Comparison of ENCODE assay signal across 20 cellular contexts in the genomic region with DNA sequence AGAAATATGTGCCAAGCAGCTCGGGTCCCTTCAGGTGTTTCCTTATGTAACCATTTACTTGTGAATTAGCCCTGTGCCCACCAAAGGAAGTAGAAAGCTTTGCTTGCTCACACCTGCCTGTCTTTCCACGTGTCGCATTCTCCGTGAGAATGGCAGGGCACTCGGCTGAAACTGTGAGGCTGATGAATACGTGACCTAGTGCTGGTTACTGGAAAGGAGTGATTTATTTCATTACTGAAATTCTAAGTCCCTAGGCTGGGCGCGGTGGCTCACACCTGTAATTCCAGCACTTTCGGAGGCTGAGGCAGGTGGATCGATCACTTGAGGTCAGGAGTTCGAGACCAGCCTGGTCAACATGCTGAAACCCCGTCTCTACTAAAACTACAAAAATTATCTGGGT. TPM values are rescaled to one million over a fixed set of nuclear protein-coding genes. Genes with fewer than 3 reads are reported as not detected.
DNase-seq lines count a peak whose midpoint lies in the region; ATAC-seq and TF ChIP-seq lines count a peak whose summit lies in the region.
"Had no signal": no experiment of that assay in that cellular context is flagged by ENCODE, and none has a peak within 500 bp of the region (broad histone marks: within the 10 kb centered on the region; RNA-seq: fewer than 3 reads in every experiment).

No MANE protein-coding gene starts in this region.

- no peaks in the 10 kb centered on the region for H4K20me1 ChIP-seq in BLaER1

- CTCF ChIA-PET in activated CD4-positive, alpha-beta T cell treated with anti-CD3 and anti-CD28 coated beads for 36 hours (lab: Charles Lee), result interaction anchor here (0.8 to 1.0 kb wide), 3 partner anchors 37 to 396 kb away, joined by 3 read pairs; no protein-coding TSS in a partner anchor

- H3K9ac ChIP-seq in BLaER1, result no peak overlapping the region

- no peaks in the 10 kb centered on the region for H3K27me3 ChIP-seq in BLaER1

- H3K9me3 Mint-ChIP-seq in activated CD4-positive, alpha-beta T cell treated with anti-CD3 and anti-CD28 coated beads for 36 hours (ENCODE audit: low read depth), result no peaks in the 10 kb centered on the region
- no peaks in the 10 kb centered on the region for H3K9me3 Mint-ChIP-seq in activated T-helper 17 cell treated with anti-CD3 and anti-CD28 coated beads, Interleukin-2, amount 50 U/mL, for 72 hours
- H3K9me3 Mint-ChIP-seq: CD8-positive, alpha-beta T cell; HFFc6 had no signal

- H3K4me3 Mint-ChIP-seq in activated CD4-positive, alpha-beta T cell treated with anti-CD3 and anti-CD28 coated beads for 36 hours, result no peak overlapping the region
- no peak overlapping the region for H3K4me3 Mint-ChIP-seq in activated T-helper 17 cell treated with anti-CD3 and anti-CD28 coated beads, Interleukin-2, amount 50 U/mL, for 72 hours
- H3K4me3 Mint-ChIP-seq: CD8-positive, alpha-beta T cell; HFFc6 had no signal

- no peaks in the 10 kb centered on the region for H3K27me3 Mint-ChIP-seq in activated CD4-positive, alpha-beta T cell treated with anti-CD3 and anti-CD28 coated beads for 36 hours
- H3K27me3 Mint-ChIP-seq in activated T-helper 17 cell treated with anti-CD3 and anti-CD28 coated beads, Interleukin-2, amount 50 U/mL, for 72 hours, result peaks cover 3% of the 10 kb centered on the region

- peak overlapping the region; percentile 76 for H3K4me2 ChIP-seq in BLaER1
- H3K4me2 ChIP-seq: A549 had no signal

- POLR2A ChIA-PET in activated CD4-positive, alpha-beta T cell treated with anti-CD3 and anti-CD28 coated beads for 36 hours (lab: Charles Lee), result no interaction called here

- no peak for ATAC-seq in activated CD4-positive, alpha-beta T cell treated with anti-CD3 and anti-CD28 coated beads for 36 hours
- ATAC-seq in activated T-helper 17 cell treated with anti-CD3 and anti-CD28 coated beads, Interleukin-2, amount 50 U/mL, for 72 hours (replicated peaks), result peak; percentile 79
- no peak for ATAC-seq in GM19397 (IDR thresholded peaks at IDR 0.05; ENCODE audit: unreplicated experiment)
- ATAC-seq: A549; CD8-positive, alpha-beta T cell; HCT116 had no signal

- no peaks in the 10 kb centered on the region for H3K9me3 ChIP-seq in BLaER1
- H3K9me3 ChIP-seq: A549 had no signal

- H3K27ac Mint-ChIP-seq in activated CD4-positive, alpha-beta T cell treated with anti-CD3 and anti-CD28 coated beads for 36 hours, result no peak overlapping the region
- H3K27ac Mint-ChIP-seq in activated T-helper 17 cell treated with anti-CD3 and anti-CD28 coated beads, Interleukin-2, amount 50 U/mL, for 72 hours, result no peak overlapping the region
- H3K27ac Mint-ChIP-seq: CD8-positive, alpha-beta T cell; HFFc6 had no signal

- no peak overlapping the region for H3K4me3 ChIP-seq in BLaER1
- H3K4me3 ChIP-seq: A549 had no signal

- no peaks in the 10 kb centered on the region for H3K36me3 ChIP-seq in BLaER1

- H3K27ac ChIP-seq in BLaER1, result no peak overlapping the region
- H3K27ac ChIP-seq: 22Rv1, A549, HL-60 had no signal

- peaks cover 52% of the 10 kb centered on the region for H3K4me1 ChIP-seq in BLaER1
- H3K4me1 ChIP-seq: A549 had no signal

- no peak for TF ChIP-seq POLR2A in erythroblast (IDR thresholded peaks at IDR 0.05; ENCODE audit: low read length)

- DNase-seq in activated CD4-positive, alpha-beta T cell treated with anti-CD3 and anti-CD28 coated beads for 36 hours, result peak; percentile 18
- DNase-seq in activated CD4-positive, alpha-beta T cell treated with anti-CD3 and anti-CD28 coated beads, Interleukin-2, amount 50 U/mL, for 1 hour, result no peak
- DNase-seq in mesenteric fat pad (ENCODE audit: low spot score), result peak; percentile 51
- DNase-seq in activated naive CD4-positive, alpha-beta T cell treated with anti-CD3 and anti-CD28 coated beads, Interleukin-2, amount 50 U/mL, for 16 hours, result no peak
- DNase-seq in erythroblast (lab: John Stamatoyannopoulos, UW), result no peak
- DNase-seq: AML-193; Calu3; CD8-positive, alpha-beta T cell; DMS79 treated with DMSO at 0.1 percent for 48 hours; GOT3; H7; HFFc6 had no signal

- H3K4me1 Mint-ChIP-seq in activated CD4-positive, alpha-beta T cell treated with anti-CD3 and anti-CD28 coated beads for 36 hours, result no peaks in the 10 kb centered on the region
- H3K4me1 Mint-ChIP-seq in activated T-helper 17 cell treated with anti-CD3 and anti-CD28 coated beads, Interleukin-2, amount 50 U/mL, for 72 hours, result no peaks in the 10 kb centered on the region

- no peaks in the 10 kb centered on the region for H3K36me3 Mint-ChIP-seq in activated CD4-positive, alpha-beta T cell treated with anti-CD3 and anti-CD28 coated beads for 36 hours (ENCODE audit: low read depth)
- H3K36me3 Mint-ChIP-seq in activated T-helper 17 cell treated with anti-CD3 and anti-CD28 coated beads, Interleukin-2, amount 50 U/mL, for 72 hours (ENCODE audit: low read depth), result no peaks in the 10 kb centered on the region
- H3K36me3 Mint-ChIP-seq: CD8-positive, alpha-beta T cell had no signal

- intact Hi-C loops in activated CD4-positive, alpha-beta T cell treated with anti-CD3 and anti-CD28 coated beads for 36 hours (cut with DNase I, micrococcal nuclease), result no loop called here

RNA-seq across cellular contexts. Expression of a gene that starts 45.9 kb away (rescaled TPM):
- total RNA-seq in activated CD4-positive, alpha-beta T cell treated with anti-CD3 and anti-CD28 coated beads for 36 hours, result not detected
- total RNA-seq in activated T-helper 17 cell treated with anti-CD3 and anti-CD28 coated beads, Interleukin-2, amount 50 U/mL, for 72 hours, result not detected
- total RNA-seq in mesenteric fat pad, result not detected
- total RNA-seq: Calu3; CD8-positive, alpha-beta T cell; HFFc6; HT1080 had no signal

Comparison
In these comparisons a context has a peak if more than half of its experiments do, and no peak if none do; other contexts are left out.
1. DNase-seq: peak in activated CD4-positive, alpha-beta T cell treated with anti-CD3 and anti-CD28 coated beads for 36 hours (single experiment) and mesenteric fat pad (single experiment); none in activated CD4-positive, alpha-beta T cell treated with anti-CD3 and anti-CD28 coated beads, Interleukin-2, amount 50 U/mL, for 1 hour (single experiment), activated naive CD4-positive, alpha-beta T cell treated with anti-CD3 and anti-CD28 coated beads, Interleukin-2, amount 50 U/mL, for 16 hours (single experiment) and erythroblast (0 of 2).